8 cellular contexts compared by ENCODE assay signal in genomic region chr2:209331291-209331844, GRCh38.
DNase-seq lines count a peak whose midpoint lies in the region; ATAC-seq and TF ChIP-seq lines count a peak whose summit lies in the region.

No MANE protein-coding gene starts in this region.

- TF ChIP-seq CTCF in GM10266 (IDR thresholded peaks at IDR 0.05; ENCODE audit: control insufficient read depth, insufficient read depth, low read depth, missing control alignments) (peak; percentile 19), NB4 (IDR thresholded peaks at IDR 0.05; ENCODE audit: low read depth, low read length) (peak; percentile 28), adrenal gland (IDR thresholded peaks at IDR 0.05) (peak in 5 of 6 experiments; percentile 20 to 39 (median 25))

- H3K27me3 ChIP-seq in adrenal gland = no peaks in the 10 kb centered on the region

- no peaks in the 10 kb centered on the region for H3K9me3 ChIP-seq in adrenal gland (replicated peaks in 1 of 3)

- no peak for TF ChIP-seq POLR2A in NB4 (IDR thresholded peaks at IDR 0.05; ENCODE audit: extremely low read depth, insufficient read length)
- no peak for TF ChIP-seq POLR2A in adrenal gland (IDR thresholded peaks at IDR 0.05)

- no peak overlapping the region for H3K27ac ChIP-seq in adrenal gland

- WGBS in adrenal gland, 4 donors = 10 to 33% (median 17%) methylated on average over 1 of the region's 1 CpG

- H3K36me3 ChIP-seq in adrenal gland (replicated peaks in 1 of 2) = no peaks in the 10 kb centered on the region

- DNase-seq in GM10266 (ENCODE audit: extremely low spot score) (no peak), NB4 (ENCODE audit: low read depth) (peak; percentile 60), adrenal gland (no peak), lung microvascular endothelial cell (ENCODE audit: low read depth in 2 of 2) (peak; percentile 48 to 60), GOT3 (lab: John Stamatoyannopoulos, UW) (no peak)

- intact Hi-C loops in adrenal gland (cut with DNase I) = no loop called here

- H3K4me3 ChIP-seq in NB4 (ENCODE audit: low read depth, low read length) (no peak overlapping the region), adrenal gland (no peak overlapping the region)

- peaks cover 0 to 6% of the 10 kb centered on the region in 2 donors for H3K4me1 ChIP-seq in adrenal gland (replicated peaks in 1 of 2)

- ATAC-seq in HG02623 (IDR thresholded peaks at IDR 0.05; ENCODE audit: unreplicated experiment) (no peak), HG02852 (IDR thresholded peaks at IDR 0.05; ENCODE audit: unreplicated experiment) (no peak), GM21526 (IDR thresholded peaks at IDR 0.05; ENCODE audit: low FRiP score, unreplicated experiment) (no peak)

Comparison
In these comparisons a context has a peak if more than half of its experiments do, and no peak if none do; other contexts are left out.
1. DNase-seq: peak in NB4 (single experiment) and lung microvascular endothelial cell (2 of 2); none in GM10266 (single experiment), adrenal gland (0 of 7) and GOT3 (single experiment).
2. Peak in every context shown above with its lines, with median percentiles within 50 percentile points of each other: CTCF ChIP-seq.